8 cellular contexts compared by ENCODE assay signal in genomic region chr1:85612704-85613361, GRCh38. TPM values are rescaled to one million over a fixed set of nuclear protein-coding genes. Genes with fewer than 3 reads are reported as not detected.
DNase-seq lines count a peak whose midpoint lies in the region; ATAC-seq, FAIRE-seq and TF ChIP-seq lines count a peak whose summit lies in the region.

No MANE protein-coding gene starts in this region.

- H3K9ac ChIP-seq in K562 (ENCODE audit: insufficient read depth in 1 of 2, low read depth in 2 of 2, low read length in 2 of 2) = peak overlapping the region in 1 of 2 experiments; percentile 29; a peak in 1 of 4 replicates

- H3K9me3 ChIP-seq in K562 (replicated peaks; ENCODE audit: control insufficient read depth, insufficient read depth, low read depth, low read length) (no peaks in the 10 kb centered on the region), lower lobe of right lung (no peaks in the 10 kb centered on the region)

- DNase-seq in AG20443 (ENCODE audit: low spot score) = peak; percentile 68
- peak; percentile 77 for DNase-seq in HT1080 (ENCODE audit: low read depth)
- DNase-seq in K562 (ENCODE audit: extremely low read depth in 1 of 4, low spot score in 3 of 4) = peak; percentile 29 to 42 (median 38)
- DNase-seq in lower lobe of right lung = no peak
- DNase-seq in mesenteric fat pad (ENCODE audit: low spot score) = no peak
- DNase-seq in stimulated activated CD4-positive, alpha-beta T cell treated with anti-CD3 and anti-CD28 coated beads, Interleukin-4, amount 100 ng/mL, for 1 hour = no peak
- no peak for DNase-seq in activated gamma-delta T cell (lab: John Stamatoyannopoulos, UW)

- CTCF ChIA-PET in K562 (lab: Yijun Ruan, JAX; ENCODE audit: low intra/inter-chr PET ratio) = no interaction called here

- POLR2A ChIA-PET in K562 (lab: Yijun Ruan, JAX) = no interaction called here

- peak; percentile 67 to 77 for TF ChIP-seq RAD21 in K562 (CRISPR knock-in tag; conservative IDR thresholded peaks at IDR 0.05 in 1 of 2, IDR thresholded peaks at IDR 0.05 in 1 of 2)

- 5% methylated on average over 6 of the region's 6 CpGs for WGBS in K562 (ENCODE audit: insufficient coverage, low coverage, missing lambda C conversion rate)

- no peaks in the 10 kb centered on the region for H3K79me2 ChIP-seq in K562 (ENCODE audit: control insufficient read depth, insufficient read depth, low read length)

- in situ Hi-C loops in K562 (cut with MboI) = no loop called here

- peak overlapping the region; percentile 47; the same call in 1 of the 2 replicates for H2AFZ ChIP-seq in K562 (ENCODE audit: low read depth, low read length)

- H3K4me1 ChIP-seq in K562 (replicated peaks in 1 of 2; ENCODE audit: control insufficient read depth in 2 of 2, insufficient read depth in 2 of 2, low read length in 2 of 2) (peaks cover 0 to 5% of the 10 kb centered on the region in 2 experiments; a peak in 2 of 5 replicates), lower lobe of right lung (peaks cover 20% of the 10 kb centered on the region)

- TF ChIP-seq EP300 in K562 (IDR thresholded peaks at IDR 0.05; ENCODE audit: low read length) = no peak

- no TSS peak for BruUV-seq in K562 (replicated peaks; lab: Mats Ljungman, UMichigan)

- H3K27ac ChIP-seq in K562 (ENCODE audit: extremely low read depth, low read depth, low read length) (no peak overlapping the region), lower lobe of right lung (peak overlapping the region; percentile 81)

- ATAC-seq in K562 = peak; percentile 94
- ATAC-seq in lower lobe of right lung = peak; percentile 74 to 85
- ATAC-seq in HG02884 (IDR thresholded peaks at IDR 0.05; ENCODE audit: unreplicated experiment) = no peak

- peak overlapping the region; percentile 30; the same call in 1 of the 2 replicates for H3K4me2 ChIP-seq in K562 (ENCODE audit: insufficient read depth, low read length)

- H4K20me1 ChIP-seq in K562 (replicated peaks; ENCODE audit: control insufficient read depth, insufficient read depth, low read length) = no peaks in the 10 kb centered on the region

- TF ChIP-seq CTCF in K562 (IDR thresholded peaks at IDR 0.05 in 2 of 3, conservative IDR thresholded peaks at IDR 0.05 in 1 of 3; ENCODE audit: insufficient read depth in 2 of 3, low read depth in 1 of 3, low read length in 3 of 3) = peak; percentile 55 to 78 (median 68)
- peak; percentile 32 for TF ChIP-seq CTCF in lower lobe of right lung (IDR thresholded peaks at IDR 0.05)

- TF ChIP-seq POLR2A in K562 (conservative IDR thresholded peaks at IDR 0.05) = no peak

- peak; percentile 85 for FAIRE-seq in K562 (lab: Jason Lieb, UNC)

- H3K27me3 ChIP-seq in K562 (ENCODE audit: control insufficient read depth in 2 of 2, insufficient read depth in 2 of 2, low read length in 2 of 2) = no peaks in the 10 kb centered on the region
- no peaks in the 10 kb centered on the region for H3K27me3 ChIP-seq in lower lobe of right lung (ENCODE audit: low read depth)

- H3K4me3 ChIP-seq in K562 (no peak overlapping the region), lower lobe of right lung (no peak overlapping the region)

- H3K9me1 ChIP-seq in K562 (ENCODE audit: control insufficient read depth, insufficient read depth, low read length) = no peaks in the 10 kb centered on the region

- H3K36me3 ChIP-seq in K562 (ENCODE audit: control insufficient read depth, insufficient read depth, low read length) (no peaks in the 10 kb centered on the region), lower lobe of right lung (no peaks in the 10 kb centered on the region)

- intact Hi-C loops in K562 (cut with micrococcal nuclease) (loop anchor here (2.0 kb wide), 2 partner anchors 80 to 406 kb away; no protein-coding TSS in a partner anchor), lower lobe of right lung (cut with DNase I) (no loop called here)

TF ChIP-seq in K562, 482 proteins besides CTCF, POLR2A, EP300 and RAD21 (continues in another document):
- TF ChIP-seq ELF1 (tag; IDR thresholded peaks at IDR 0.05) (peak; percentile 79), L3MBTL2 (IDR thresholded peaks at IDR 0.05) (0 out of 2 replicates have a peak, but pooled peaks have one; percentile 33), CTCFL (IDR thresholded peaks at IDR 0.05; ENCODE audit: borderline replicate concordance, insufficient read depth, low read depth, low read length, poor library complexity, severe bottlenecking) (no peak), PURB (CRISPR knock-in tag; IDR thresholded peaks at IDR 0.05; ENCODE audit: low read depth) (no peak), MAFF (IDR thresholded peaks at IDR 0.05; ENCODE audit: low read length) (no peak), GABPA (tag; conservative IDR thresholded peaks at IDR 0.05; ENCODE audit: low read depth) (peak; percentile 39; the same call in 1 of the 2 replicates), C11orf30 (IDR thresholded peaks at IDR 0.05; ENCODE audit: low read depth) (peak; percentile 30; the same call in 1 of the 2 replicates), KDM4B (IDR thresholded peaks at IDR 0.05; ENCODE audit: borderline replicate concordance in 2 of 2, low read depth in 1 of 2) (no peak), NR2C2 (CRISPR knock-in tag; IDR thresholded peaks at IDR 0.05) (no peak), NR2C2 (tag; IDR thresholded peaks at IDR 0.05) (peak; percentile 23; the same call in 1 of the 2 replicates), RAD51 (IDR thresholded peaks at IDR 0.05; ENCODE audit: borderline replicate concordance, low read depth) (0 out of 2 replicates have a peak, but pooled peaks have one; percentile 14), YY1 (IDR thresholded peaks at IDR 0.05; ENCODE audit: borderline replicate concordance in 1 of 3, control insufficient read depth in 1 of 3, extremely low read depth in 1 of 3, insufficient read depth in 3 of 3, insufficient read length in 1 of 3, insufficient replicate concordance in 2 of 3, low read depth in 1 of 3, low read length in 2 of 3) (peak in 1 of 3 experiments; percentile 46), TCF3 (CRISPR knock-in tag; IDR thresholded peaks at IDR 0.05) (no peak)
- TF ChIP-seq, protein P1, sequence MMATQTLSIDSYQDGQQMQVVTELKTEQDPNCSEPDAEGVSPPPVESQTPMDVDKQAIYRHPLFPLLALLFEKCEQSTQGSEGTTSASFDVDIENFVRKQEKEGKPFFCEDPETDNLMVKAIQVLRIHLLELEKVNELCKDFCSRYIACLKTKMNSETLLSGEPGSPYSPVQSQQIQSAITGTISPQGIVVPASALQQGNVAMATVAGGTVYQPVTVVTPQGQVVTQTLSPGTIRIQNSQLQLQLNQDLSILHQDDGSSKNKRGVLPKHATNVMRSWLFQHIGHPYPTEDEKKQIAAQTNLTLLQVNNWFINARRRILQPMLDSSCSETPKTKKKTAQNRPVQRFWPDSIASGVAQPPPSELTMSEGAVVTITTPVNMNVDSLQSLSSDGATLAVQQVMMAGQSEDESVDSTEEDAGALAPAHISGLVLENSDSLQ (IDR thresholded peaks at IDR 0.05) = peak; percentile 35
- TF ChIP-seq, protein P2, sequence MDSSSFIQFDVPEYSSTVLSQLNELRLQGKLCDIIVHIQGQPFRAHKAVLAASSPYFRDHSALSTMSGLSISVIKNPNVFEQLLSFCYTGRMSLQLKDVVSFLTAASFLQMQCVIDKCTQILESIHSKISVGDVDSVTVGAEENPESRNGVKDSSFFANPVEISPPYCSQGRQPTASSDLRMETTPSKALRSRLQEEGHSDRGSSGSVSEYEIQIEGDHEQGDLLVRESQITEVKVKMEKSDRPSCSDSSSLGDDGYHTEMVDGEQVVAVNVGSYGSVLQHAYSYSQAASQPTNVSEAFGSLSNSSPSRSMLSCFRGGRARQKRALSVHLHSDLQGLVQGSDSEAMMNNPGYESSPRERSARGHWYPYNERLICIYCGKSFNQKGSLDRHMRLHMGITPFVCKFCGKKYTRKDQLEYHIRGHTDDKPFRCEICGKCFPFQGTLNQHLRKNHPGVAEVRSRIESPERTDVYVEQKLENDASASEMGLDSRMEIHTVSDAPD (CRISPR knock-in tag; IDR thresholded peaks at IDR 0.05) = no peak

RNA-seq across cellular contexts. Expression of gene CCN1, which starts 32.3 kb away (rescaled TPM):
- 22.9 and 38.1 TPM in 2 replicates for total RNA-seq in HT1080 (2014; rRNA removed; shearing (Covaris generic))
- polyA plus RNA-seq in HT1080 (2015; cell fraction: cytosol; rRNA removed) = 367 and 414 TPM in 2 replicates
- polyA plus RNA-seq in HT1080 (2015; cell fraction: nucleus; rRNA removed) = 987 and 1,103 TPM in 2 replicates
- total RNA-seq in K562 (2011; cell fraction: chromatin; rRNA removed; ENCODE audit: low replicate concordance) = 2.5 and 3.1 TPM in 2 replicates
- total RNA-seq in K562 (2011; cell fraction: nucleolus; rRNA removed) = 3.2 and 3.4 TPM in 2 replicates
- 2.0 and 2.7 TPM in 2 replicates for total RNA-seq in K562 (2011; cell fraction: nucleoplasm; rRNA removed)
- total RNA-seq in K562 (2014; rRNA removed) (0.27 and 1.0 TPM in 2 replicates), K562 (2014; rRNA removed; fragmentation: Illumina TruSeq; extraction: Trizol) (1.2 and 1.5 TPM in 2 replicates), K562 (2015; rRNA removed; fragmentation: Illumina TruSeq; extraction: Trizol) (0.62 and 0.64 TPM in 2 replicates), K562 (2021) (3.8 and 4.2 TPM in 2 replicates), lower lobe of right lung (74.3 TPM), mesenteric fat pad (536 TPM)
- polyA plus RNA-seq in K562 (2011; rRNA removed) (0.31 and 0.59 TPM in 2 replicates), K562 (2014; fragmentation: Illumina TruSeq; extraction: Trizol) (1.5 and 2.8 TPM in 2 replicates), K562 (2014; fragmentation: Nextera tagmentation; extraction: Ambion mirVana) (under 1 TPM; 0.41 to 0.53 TPM), K562 (2014; rRNA removed) (1.7 and 4.2 TPM in 2 replicates)
- polyA plus RNA-seq in K562 (2011; cell fraction: cytosol; rRNA removed) = 0.69 and 1.1 TPM in 2 replicates
- polyA plus RNA-seq in K562 (2011; cell fraction: nucleus; rRNA removed) = 2.1 and 2.4 TPM in 2 replicates
- polyA plus RNA-seq in K562 (2012) = 2.7 and 3.6 TPM in 2 replicates
- 0.72 and 0.95 TPM in 2 replicates for polyA minus RNA-seq in K562 (2011; rRNA and poly(A)+ RNA removed)
- polyA minus RNA-seq in K562 (2011; cell fraction: cytosol; rRNA and poly(A)+ RNA removed) = 0.73 and 0.95 TPM in 2 replicates
- polyA minus RNA-seq in K562 (2011; cell fraction: nucleus; rRNA and poly(A)+ RNA removed) = 0.67 and 2.7 TPM in 2 replicates

Comparison
In these comparisons a context has a peak if more than half of its experiments do, and no peak if none do; other contexts are left out.
1. DNase-seq: peak in AG20443 (single experiment), HT1080 (single experiment) and K562 (4 of 4); none in lower lobe of right lung (single experiment), mesenteric fat pad (single experiment), stimulated activated CD4-positive, alpha-beta T cell treated with anti-CD3 and anti-CD28 coated beads, Interleukin-4, amount 100 ng/mL, for 1 hour (single experiment) and activated gamma-delta T cell (single experiment).